Comparison of ENCODE assay signal across 8 cellular contexts in genomic region chr16:569445-570254, GRCh38. TPM values are rescaled to one million over a fixed set of nuclear protein-coding genes. Genes with fewer than 3 reads are reported as not detected.
DNase-seq lines count a peak whose midpoint lies in the region; ATAC-seq, FAIRE-seq and TF ChIP-seq lines count a peak whose summit lies in the region.

Gene PIGQ, plus strand, starts transcription at chr16:569968. Its CDS starts 4,107 bp downstream, at chr16:574075.

- peak within 1 kb of the TSS; percentile 73 for H2AFZ ChIP-seq in keratinocyte (ENCODE audit: control insufficient read depth, low read length)

- peak; percentile 65 for ATAC-seq in GM18909 (IDR thresholded peaks at IDR 0.05; ENCODE audit: poor library complexity, unreplicated experiment)

- H3K36me3 ChIP-seq in KOPT-K1 (ENCODE audit: insufficient read depth, low read length), result peaks cover 8% of the 10 kb centered on the region; the same call in 1 of the 2 replicates
- peaks cover 1 to 12% of the 10 kb centered on the region in 2 experiments for H3K36me3 ChIP-seq in keratinocyte (ENCODE audit: control insufficient read depth in 2 of 2, extremely low read depth in 1 of 2, insufficient read depth in 2 of 2, low read length in 2 of 2)

- peak within 1 kb of the TSS; percentile 85 for H3K9ac ChIP-seq in keratinocyte (ENCODE audit: control insufficient read depth, extremely low read depth, insufficient read depth, low read length)

- peak within 1 kb of the TSS; percentile 69 for H3K27ac ChIP-seq in KOPT-K1 (ENCODE audit: low read depth, low read length, poor library complexity, severe bottlenecking)
- H3K27ac ChIP-seq in keratinocyte (ENCODE audit: control insufficient read depth, insufficient read depth, low read length), result peak within 1 kb of the TSS; percentile 52

- H3K27me3 ChIP-seq in keratinocyte (ENCODE audit: control insufficient read depth, extremely low read depth, insufficient read depth, low read length), result no peaks in the 10 kb centered on the region

- dilution Hi-C loops in keratinocyte (cut with MboI; ENCODE audit: extremely low pct_ligation_motif_present, low sequenced_read_pairs), result no loop called here

- TF ChIP-seq CTCF in keratinocyte (optimal IDR thresholded peaks at IDR 0.05 in 1 of 3, IDR thresholded peaks at IDR 0.05 in 1 of 3, conservative IDR thresholded peaks at IDR 0.05 in 1 of 3; ENCODE audit: extremely low read depth in 1 of 3, insufficient read depth in 2 of 3, low read length in 3 of 3), result no peak

- H3K79me2 ChIP-seq in keratinocyte (ENCODE audit: control insufficient read depth, insufficient read depth, low read length), result peaks cover 14% of the 10 kb centered on the region

- peak within 1 kb of the TSS; percentile 90 for H3K4me2 ChIP-seq in keratinocyte (ENCODE audit: control insufficient read depth, extremely low read depth, insufficient read depth, low read depth, low read length)

- H3K9me1 ChIP-seq in keratinocyte (ENCODE audit: control insufficient read depth, extremely low read depth, insufficient read depth, low read length), result no peaks in the 10 kb centered on the region

- no peak for FAIRE-seq in keratinocyte (lab: Jason Lieb, UNC)

- DNase-seq in AG08396 (ENCODE audit: low spot score) (peak; percentile 94), cerebellar cortex (ENCODE audit: low spot score) (peak; percentile 53), keratinocyte (ENCODE audit: low read depth, low spot score) (no peak), NCI-H2081 treated with DMSO at 0.1 percent for 48 hours (lab: John Stamatoyannopoulos, UW) (no peak)
- peak; percentile 55 for DNase-seq in activated CD4-positive, alpha-beta T cell treated with anti-CD3 and anti-CD28 coated beads for 1 hour
- peak; percentile 43 to 59 (median 54) for DNase-seq in stimulated activated CD4-positive, alpha-beta T cell treated with anti-CD3 and anti-CD28 coated beads, Interleukin-12 subunit alpha, Interleukin-12 subunit beta, amount 100 ng/mL, for 48 hours (ENCODE audit: low read depth in 2 of 3, low spot score in 1 of 3)

- H3K4me1 ChIP-seq in keratinocyte (ENCODE audit: control insufficient read depth, extremely low read depth, insufficient read depth, low read length), result peaks cover 22% of the 10 kb centered on the region

- H3K9me3 ChIP-seq in KOPT-K1 (ENCODE audit: insufficient read depth, low read length, poor library complexity, severe bottlenecking), result no peaks in the 10 kb centered on the region
- no peaks in the 10 kb centered on the region for H3K9me3 ChIP-seq in keratinocyte (ENCODE audit: control insufficient read depth, low read depth, low read length)

- H4K20me1 ChIP-seq in keratinocyte (ENCODE audit: control insufficient read depth, extremely low read depth, insufficient read depth, low read length), result no peaks in the 10 kb centered on the region

- H3K4me3 ChIP-seq in keratinocyte (ENCODE audit: control insufficient read depth in 2 of 3, extremely low read depth in 1 of 3, insufficient read depth in 2 of 3, low read depth in 1 of 3, low read length in 3 of 3), result peak within 1 kb of the TSS; percentile 45 to 95 (median 87)

RNA-seq across cellular contexts. Expression of gene PIGQ, which starts in this region (rescaled TPM):
- polyA plus RNA-seq in keratinocyte, result 11.2 to 23.3 TPM (median 16.7 TPM) in 3 replicates
- polyA plus RNA-seq in keratinocyte (2011; ENCODE audit: low read depth), result 4.4 TPM
- 10.5 and 25.0 TPM in 2 replicates for polyA plus RNA-seq in keratinocyte (2011; cell fraction: cytosol; rRNA removed)
- 44.0 and 62.4 TPM in 2 replicates for polyA plus RNA-seq in keratinocyte (2011; cell fraction: nucleus; rRNA removed)
- polyA plus RNA-seq in keratinocyte (2012; ENCODE audit: low replicate concordance), result 13.6 and 22.4 TPM in 2 replicates
- polyA minus RNA-seq in keratinocyte, result 29.9 to 52.5 TPM (median 36.1 TPM) in 3 replicates
- 43.9 TPM for polyA minus RNA-seq in keratinocyte (2011; cell fraction: cytosol; rRNA and poly(A)+ RNA removed)
- polyA minus RNA-seq in keratinocyte (2011; cell fraction: nucleus; rRNA and poly(A)+ RNA removed), result 21.2 and 23.7 TPM in 2 replicates

Comparison
In these comparisons a context has a peak if more than half of its experiments do, and no peak if none do; other contexts are left out.
1. DNase-seq: peak in AG08396 (single experiment), activated CD4-positive, alpha-beta T cell treated with anti-CD3 and anti-CD28 coated beads for 1 hour (single experiment), cerebellar cortex (single experiment) and stimulated activated CD4-positive, alpha-beta T cell treated with anti-CD3 and anti-CD28 coated beads, Interleukin-12 subunit alpha, Interleukin-12 subunit beta, amount 100 ng/mL, for 48 hours (3 of 3); none in keratinocyte (single experiment) and NCI-H2081 treated with DMSO at 0.1 percent for 48 hours (single experiment).